8 cellular contexts compared by ENCODE assay signal in genomic region chr4:2484993-2485392, GRCh38. TPM values are rescaled to one million over a fixed set of nuclear protein-coding genes. Genes with fewer than 3 reads are reported as not detected.
DNase-seq lines count a peak whose midpoint lies in the region; ATAC-seq and TF ChIP-seq lines count a peak whose summit lies in the region.

No MANE protein-coding gene starts in this region.

- no peak for TF ChIP-seq CTCF in natural killer cell (IDR thresholded peaks at IDR 0.05)

- H3K4me1 Mint-ChIP-seq in dendritic cell treated with granulocyte-macrophage colony-stimulating factor and Interleukin-4, amounts not matched to agents 40 ng/mL and 50 ng/mL, for 4 days (ENCODE audit: low read depth): peaks cover 85% of the 10 kb centered on the region
- H3K4me1 Mint-ChIP-seq in natural killer cell: peaks cover 80 to 85% of the 10 kb centered on the region in 2 donors

- peak overlapping the region; percentile 64 for H3K4me3 Mint-ChIP-seq in dendritic cell treated with granulocyte-macrophage colony-stimulating factor and Interleukin-4, amounts not matched to agents 40 ng/mL and 50 ng/mL, for 4 days
- H3K4me3 Mint-ChIP-seq in natural killer cell: peak overlapping the region; percentile 67

- H3K36me3 Mint-ChIP-seq in dendritic cell treated with granulocyte-macrophage colony-stimulating factor and Interleukin-4, amounts not matched to agents 40 ng/mL and 50 ng/mL, for 4 days (ENCODE audit: low read depth): peaks cover 38% of the 10 kb centered on the region
- no peaks in the 10 kb centered on the region for H3K36me3 Mint-ChIP-seq in natural killer cell

- peak; percentile 24 for DNase-seq in activated CD4-positive, CD25-positive, alpha-beta regulatory T cell treated with anti-CD3 and anti-CD28 coated beads, Interleukin-2, amount 50 U/mL, for 16 hours (ENCODE audit: low read depth, low spot score)
- DNase-seq in natural killer cell (peak; percentile 52), superior temporal gyrus (ENCODE audit: extremely low spot score) (no peak), DMS53 (lab: John Stamatoyannopoulos, UW) (no peak)
- DNase-seq in stimulated activated naive CD8-positive, alpha-beta T cell treated with anti-CD3 and anti-CD28 coated beads, Interleukin-15, Interleukin-2, amounts not matched to agents 100 U/mL and 50 U/mL, for 24 hours: peak; percentile 58

- peak overlapping the region; percentile 68 for H3K27ac Mint-ChIP-seq in dendritic cell treated with granulocyte-macrophage colony-stimulating factor and Interleukin-4, amounts not matched to agents 40 ng/mL and 50 ng/mL, for 4 days
- H3K27ac Mint-ChIP-seq in natural killer cell: peak overlapping the region; percentile 87 to 96

- no peaks in the 10 kb centered on the region for H3K9me3 Mint-ChIP-seq in dendritic cell treated with granulocyte-macrophage colony-stimulating factor and Interleukin-4, amounts not matched to agents 40 ng/mL and 50 ng/mL, for 4 days
- H3K9me3 Mint-ChIP-seq in natural killer cell: no peaks in the 10 kb centered on the region

- intact Hi-C loops in dendritic cell treated with granulocyte-macrophage colony-stimulating factor and Interleukin-4, amounts not matched to agents 40 ng/mL and 50 ng/mL, for 4 days (cut with micrococcal nuclease): loop anchor here (1.0 kb wide), 2 partner anchors 13 to 16 kb away; partner anchors contain the start of gene RNF4
- intact Hi-C loops in natural killer cell (cut with micrococcal nuclease): loop anchor here (2.0 kb wide), 1 partner anchor 16 kb away; the partner anchor contains the start of gene RNF4

- peak; percentile 50 for ATAC-seq in GM19025 (IDR thresholded peaks at IDR 0.05; ENCODE audit: low read depth, unreplicated experiment)
- peak; percentile 69 for ATAC-seq in HG03159 (IDR thresholded peaks at IDR 0.05; ENCODE audit: unreplicated experiment)
- ATAC-seq in natural killer cell: peak; percentile 82 to 84 (median 82)
- ATAC-seq in stimulated activated naive CD8-positive, alpha-beta T cell treated with anti-CD3 and anti-CD28 coated beads, Interleukin-15, Interleukin-2, amounts not matched to agents 100 U/mL and 50 U/mL, for 24 hours: peak; percentile 69

- no peaks in the 10 kb centered on the region for H3K27me3 Mint-ChIP-seq in dendritic cell treated with granulocyte-macrophage colony-stimulating factor and Interleukin-4, amounts not matched to agents 40 ng/mL and 50 ng/mL, for 4 days
- H3K27me3 Mint-ChIP-seq in natural killer cell (ENCODE audit: low read depth in 2 of 2): no peaks in the 10 kb centered on the region

RNA-seq across cellular contexts. Expression of gene RNF4, which starts 16.1 kb away (rescaled TPM):
- total RNA-seq in natural killer cell: 100 to 1,000 TPM; 103 to 130 (median 123) TPM

RNA-seq across cellular contexts. Expression of gene FAM193A, which starts 51.5 kb away (rescaled TPM):
- total RNA-seq in natural killer cell: 10 to 100 TPM; 39.4 to 49.3 (median 48.1) TPM

Comparison
In these comparisons a context has a peak if more than half of its experiments do, and no peak if none do; other contexts are left out.
1. DNase-seq: peak in activated CD4-positive, CD25-positive, alpha-beta regulatory T cell treated with anti-CD3 and anti-CD28 coated beads, Interleukin-2, amount 50 U/mL, for 16 hours (single experiment), natural killer cell (single experiment) and stimulated activated naive CD8-positive, alpha-beta T cell treated with anti-CD3 and anti-CD28 coated beads, Interleukin-15, Interleukin-2, amounts not matched to agents 100 U/mL and 50 U/mL, for 24 hours (single experiment); none in superior temporal gyrus (single experiment) and DMS53 (single experiment).
2. Peak in every context shown above with its lines, with median percentiles within 50 percentile points of each other: ATAC-seq.